ENCODE assay signal across 8 cellular contexts in genomic region chrX:130172127-130172834, GRCh38. TPM values are rescaled to one million over a fixed set of nuclear protein-coding genes. Genes with fewer than 3 reads are reported as not detected.
DNase-seq lines count a peak whose midpoint lies in the region; ATAC-seq and TF ChIP-seq lines count a peak whose summit lies in the region.

No MANE protein-coding gene starts in this region.

- H3K4me1 ChIP-seq in Panc1 (ENCODE audit: control insufficient read depth, insufficient read depth, low read length) (peaks cover 27% of the 10 kb centered on the region), fibroblast of lung (ENCODE audit: control insufficient read depth, extremely low read depth, insufficient read depth, low read length) (peaks cover 7% of the 10 kb centered on the region), rectal smooth muscle tissue (ENCODE audit: control insufficient read depth, insufficient read depth, low read length) (no peaks in the 10 kb centered on the region)

- H3K9me3 ChIP-seq in Panc1 (ENCODE audit: control insufficient read depth, insufficient read depth, low read depth, low read length) (no peaks in the 10 kb centered on the region), fibroblast of lung (ENCODE audit: control insufficient read depth, insufficient read depth, low read depth, low read length) (no peaks in the 10 kb centered on the region)

- no peaks in the 10 kb centered on the region for H3K27me3 ChIP-seq in Panc1 (ENCODE audit: control insufficient read depth, insufficient read depth, low read length)
- no peaks in the 10 kb centered on the region for H3K27me3 ChIP-seq in fibroblast of lung (ENCODE audit: control insufficient read depth, insufficient read depth, low read length)
- H3K27me3 ChIP-seq in rectal smooth muscle tissue (ENCODE audit: control insufficient read depth, insufficient read depth, low read length): no peaks in the 10 kb centered on the region

- H3K27ac ChIP-seq in Panc1 (ENCODE audit: low read length) (no peak overlapping the region; the same call in 1 of the 2 replicates), fibroblast of lung (ENCODE audit: insufficient read depth, low read length) (no peak overlapping the region), rectal smooth muscle tissue (ENCODE audit: low read depth, low read length) (no peak overlapping the region)

- POLR2A ChIA-PET in Panc1 (lab: Charles Lee): no interaction called here

- no TSS peak for BruUV-seq in Panc1 (replicated peaks; lab: Mats Ljungman, UMichigan)

- CTCF ChIA-PET in Panc1 (lab: Charles Lee): interaction anchor here (0.6 kb wide), 1 partner anchor 51 kb away, joined by 4 read pairs; no protein-coding TSS in a partner anchor

- no peaks in the 10 kb centered on the region for H4K20me1 ChIP-seq in fibroblast of lung (ENCODE audit: control insufficient read depth, extremely low read depth, insufficient read depth, low read length)

- H3K9ac ChIP-seq in fibroblast of lung (ENCODE audit: insufficient read depth, low read length): peak overlapping the region; percentile 37
- no peak overlapping the region for H3K9ac ChIP-seq in rectal smooth muscle tissue (ENCODE audit: low read length)

- peak overlapping the region; percentile 68 for H3K4me3 ChIP-seq in GM12865 (ENCODE audit: low read depth, low read length)
- H3K4me3 ChIP-seq in Panc1 (ENCODE audit: low read depth in 2 of 2, low read length in 2 of 2): peak overlapping the region; percentile 64 to 75
- H3K4me3 ChIP-seq in fibroblast of lung (replicated peaks in 1 of 4; ENCODE audit: control extremely low read depth in 1 of 4, insufficient read depth in 1 of 4, low read depth in 3 of 4, low read length in 4 of 4): peak overlapping the region; percentile 26 to 55 (median 45)
- peak overlapping the region; percentile 65 for H3K4me3 ChIP-seq in rectal smooth muscle tissue (ENCODE audit: low read length)

- H3K4me2 ChIP-seq in fibroblast of lung (ENCODE audit: extremely low read depth, insufficient read depth, low read length): peak overlapping the region; percentile 84

- no peaks in the 10 kb centered on the region for H3K36me3 ChIP-seq in Panc1 (ENCODE audit: control insufficient read depth, insufficient read depth, low read length)
- H3K36me3 ChIP-seq in fibroblast of lung (ENCODE audit: control insufficient read depth, insufficient read depth, low read length): no peaks in the 10 kb centered on the region
- no peaks in the 10 kb centered on the region for H3K36me3 ChIP-seq in rectal smooth muscle tissue (ENCODE audit: control insufficient read depth, insufficient read depth, low read length)

- in situ Hi-C loops in Panc1 (cut with HindIII; ENCODE audit: low pct_unique_long_range_greater_than_20kb, low sequenced_read_pairs): no loop called here

- H3K79me2 ChIP-seq in fibroblast of lung (ENCODE audit: control insufficient read depth, insufficient read depth, low read length): no peaks in the 10 kb centered on the region

- ATAC-seq in Panc1: no peak
- ATAC-seq in GM21825 (IDR thresholded peaks at IDR 0.05; ENCODE audit: unreplicated experiment): no peak

- TF ChIP-seq CTCF in GM12865 (IDR thresholded peaks at IDR 0.05; ENCODE audit: insufficient read depth, low read depth, low read length, missing control alignments) (no peak), Panc1 (IDR thresholded peaks at IDR 0.05) (no peak), fibroblast of lung (conservative IDR thresholded peaks at IDR 0.05 in 1 of 2, IDR thresholded peaks at IDR 0.05 in 1 of 2; ENCODE audit: low read depth in 1 of 2, low read length in 2 of 2) (no peak)

- H2AFZ ChIP-seq in fibroblast of lung (ENCODE audit: low read length): peak overlapping the region; percentile 39

- no peak for DNase-seq in GM12865 (ENCODE audit: low read depth)
- DNase-seq in Panc1 (ENCODE audit: low read depth, low spot score): no peak
- no peak for DNase-seq in fibroblast of lung (ENCODE audit: low read depth in 2 of 2)
- no peak for DNase-seq in SHP77 treated with DMSO at 0.1 percent for 48 hours (lab: John Stamatoyannopoulos, UW)
- no peak for DNase-seq in H4 (ENCODE audit: low spot score)
- DNase-seq in NCI-H345 (lab: John Stamatoyannopoulos, UW): no peak

- intact Hi-C loops in Panc1 (cut with micrococcal nuclease; ENCODE audit: unreplicated experiment): no loop called here

RNA-seq across cellular contexts. Expression of gene RAB33A, which starts 0.5 kb away (rescaled TPM):
- total RNA-seq in Panc1 (2021; ENCODE audit: unreplicated experiment) (2.2 TPM), fibroblast of lung (12.6 and 18.3 TPM in 2 replicates)
- 7.2 TPM for polyA plus RNA-seq in Panc1 (2012; ENCODE audit: insufficient read length)
- 2.8 and 4.0 TPM in 2 replicates for polyA plus RNA-seq in fibroblast of lung
- 2.7 and 3.6 TPM in 2 replicates for polyA plus RNA-seq in fibroblast of lung (2012)
- polyA minus RNA-seq in fibroblast of lung (ENCODE audit: low replicate concordance): 1.2 and 6.6 TPM in 2 replicates
- total RNA-seq in H4 (2014; rRNA removed; shearing (Covaris generic)): not detected in 2 replicates

RNA-seq across cellular contexts. Expression of gene AIFM1, which starts 6.6 kb away (rescaled TPM):
- 96.6 TPM for total RNA-seq in Panc1 (2021; ENCODE audit: unreplicated experiment)
- polyA plus RNA-seq in Panc1 (2012; ENCODE audit: insufficient read length): 95.4 TPM
- total RNA-seq in fibroblast of lung: 18.2 and 23.1 TPM in 2 replicates
- polyA plus RNA-seq in fibroblast of lung: 36.1 and 47.1 TPM in 2 replicates
- 26.9 and 33.7 TPM in 2 replicates for polyA plus RNA-seq in fibroblast of lung (2012)
- 7.3 and 8.5 TPM in 2 replicates for polyA minus RNA-seq in fibroblast of lung (ENCODE audit: low replicate concordance)
- 35.4 and 37.8 TPM in 2 replicates for total RNA-seq in H4 (2014; rRNA removed; shearing (Covaris generic))
